Comparison of ENCODE assay signal across 18 cellular contexts in genomic region chr1:46452931-46453325, GRCh38. TPM values are rescaled to one million over a fixed set of nuclear protein-coding genes. Genes with fewer than 3 reads are reported as not detected.
A peak's percentile ranks its signal among the peaks of the same experiment; 100 is the strongest.
DNase-seq lines count a peak whose midpoint lies in the region; ATAC-seq, FAIRE-seq and TF ChIP-seq lines count a peak whose summit lies in the region.
"Had no signal": no experiment of that assay in that cellular context is flagged by ENCODE, and none has a peak within 500 bp of the region (broad histone marks: within the 10 kb centered on the region; RNA-seq: fewer than 3 reads in every experiment).

No MANE protein-coding gene starts in this region.

- no peaks in the 10 kb centered on the region for H3K79me2 ChIP-seq in K562 (ENCODE audit: control insufficient read depth, insufficient read depth, low read length)

- CTCF ChIA-PET in K562 (lab: Yijun Ruan, JAX; ENCODE audit: low intra/inter-chr PET ratio), result no interaction called here

- intact Hi-C loops in K562 (cut with micrococcal nuclease), result no loop called here

- no peaks in the 10 kb centered on the region for H3K9me3 ChIP-seq in K562 (replicated peaks; ENCODE audit: control insufficient read depth, insufficient read depth, low read depth, low read length)
- H3K9me3 ChIP-seq: SJSA1 had no signal

- FAIRE-seq in K562 (lab: Jason Lieb, UNC) (no peak), urothelium cell line (lab: Jason Lieb, UNC) (peak; percentile 74)

- TF ChIP-seq POLR2A in K562 (conservative IDR thresholded peaks at IDR 0.05), result no peak

- H2AFZ ChIP-seq in K562 (ENCODE audit: low read depth, low read length), result no peak overlapping the region

- TF ChIP-seq EP300 in K562 (IDR thresholded peaks at IDR 0.05; ENCODE audit: low read length), result no peak

- ATAC-seq in K562 (peak; percentile 36), HG03565 (IDR thresholded peaks at IDR 0.05; ENCODE audit: unreplicated experiment) (no peak), HG03196 (IDR thresholded peaks at IDR 0.05; ENCODE audit: unreplicated experiment) (no peak)

- POLR2A ChIA-PET in K562 (lab: Yijun Ruan, JAX), result interaction anchor here (0.6 to 1.2 kb wide), 4 partner anchors 18 to 70 kb away, joined by 3 to 4 read pairs (median 3); no protein-coding TSS in a partner anchor

- H3K9ac ChIP-seq in K562 (ENCODE audit: insufficient read depth in 1 of 2, low read depth in 2 of 2, low read length in 2 of 2), result peak overlapping the region in 1 of 2 experiments; percentile 64; a peak in 2 of 4 replicates

- peaks cover 2 to 15% of the 10 kb centered on the region in 2 experiments; a peak in 3 of 5 replicates for H3K27me3 ChIP-seq in K562 (ENCODE audit: control insufficient read depth in 2 of 2, insufficient read depth in 2 of 2, low read length in 2 of 2)

- H3K36me3 ChIP-seq in K562 (ENCODE audit: control insufficient read depth, insufficient read depth, low read length), result no peaks in the 10 kb centered on the region
- H3K36me3 ChIP-seq: SJSA1 had no signal

- in situ Hi-C loops in K562 (cut with MboI), result no loop called here

- no TSS peak for BruUV-seq in K562 (replicated peaks; lab: Mats Ljungman, UMichigan)

- H3K4me3 ChIP-seq in K562, result no peak overlapping the region
- H3K4me3 ChIP-seq: SJSA1 had no signal

- DNase-seq in NCI-H524 (lab: John Stamatoyannopoulos, UW), result peak; percentile 26 to 57
- DNase-seq in NCI-H524 treated with DMSO at 0.1 percent for 48 hours (lab: John Stamatoyannopoulos, UW), result no peak
- peak; percentile 29 for DNase-seq in HT-29 (ENCODE audit: low spot score)
- DNase-seq in K562 (ENCODE audit: extremely low read depth in 1 of 4, low spot score in 3 of 4), result peak in 2 of 4 experiments; percentile 49 to 58
- DNase-seq in urothelium cell line (ENCODE audit: low spot score), result no peak
- DNase-seq: ACHN; Calu3; CD4-positive, CD25-positive, alpha-beta regulatory T cell; EL; Kasumi-1; NCI-H1436; NCI-H2029 treated with DMSO at 0.1 percent for 48 hours; NCI-H446 treated with DMSO at 0.1 percent for 48 hours; SW 1271 had no signal

- no peak for TF ChIP-seq CTCF in K562 (IDR thresholded peaks at IDR 0.05 in 2 of 3, conservative IDR thresholded peaks at IDR 0.05 in 1 of 3; ENCODE audit: insufficient read depth in 2 of 3, low read depth in 1 of 3, low read length in 3 of 3)

- no peaks in the 10 kb centered on the region for H3K9me1 ChIP-seq in K562 (ENCODE audit: control insufficient read depth, insufficient read depth, low read length)

- TF ChIP-seq RAD21 in K562 (CRISPR knock-in tag; conservative IDR thresholded peaks at IDR 0.05 in 1 of 2, IDR thresholded peaks at IDR 0.05 in 1 of 2), result no peak

- H3K4me1 ChIP-seq in K562 (replicated peaks in 1 of 2; ENCODE audit: control insufficient read depth in 2 of 2, insufficient read depth in 2 of 2, low read length in 2 of 2), result peaks cover 17 to 44% of the 10 kb centered on the region in 2 experiments
- H3K4me1 ChIP-seq: SJSA1 had no signal

- H3K27ac ChIP-seq in K562 (ENCODE audit: extremely low read depth, low read depth, low read length), result no peak overlapping the region
- H3K27ac ChIP-seq: RWPE1, SJSA1 had no signal

- no peaks in the 10 kb centered on the region for H4K20me1 ChIP-seq in K562 (replicated peaks; ENCODE audit: control insufficient read depth, insufficient read depth, low read length)

- H3K4me2 ChIP-seq in K562 (ENCODE audit: insufficient read depth, low read length), result no peak overlapping the region

- WGBS in K562 (ENCODE audit: insufficient coverage, low coverage, missing lambda C conversion rate), result 28% methylated on average over 11 of the region's 15 CpGs

TF ChIP-seq in K562, 482 proteins besides CTCF, POLR2A, EP300 and RAD21:
- no peak for TF ChIP-seq ZSCAN32 (CRISPR knock-in tag; IDR thresholded peaks at IDR 0.05)
- no peak for TF ChIP-seq KDM2B (CRISPR knock-in tag; IDR thresholded peaks at IDR 0.05)
- TF ChIP-seq ZBTB12 (CRISPR knock-in tag; IDR thresholded peaks at IDR 0.05), result no peak
- TF ChIP-seq ZNF75A (CRISPR knock-in tag; IDR thresholded peaks at IDR 0.05), result no peak
- TF ChIP-seq CBFA2T3 (IDR thresholded peaks at IDR 0.05), result peak; percentile 16; the same call in 1 of the 2 replicates
- no peak for TF ChIP-seq ZNF282 (CRISPR knock-in tag; IDR thresholded peaks at IDR 0.05)

RNA-seq across cellular contexts. Expression of gene DMBX1, which starts 36.7 kb away (rescaled TPM):
- 3.0 and 3.1 TPM in 2 replicates for total RNA-seq in HT-29 (2014; rRNA removed; shearing (Covaris generic))
- total RNA-seq in K562 (2011; cell fraction: chromatin; rRNA removed; ENCODE audit: low replicate concordance), result 5.4 and 9.4 TPM in 2 replicates
- total RNA-seq in K562 (2011; cell fraction: nucleolus; rRNA removed), result 7.1 and 8.2 TPM in 2 replicates
- 7.4 and 7.9 TPM in 2 replicates for total RNA-seq in K562 (2011; cell fraction: nucleoplasm; rRNA removed)
- total RNA-seq in K562 (2014; rRNA removed), result 0.86 and 1.2 TPM in 2 replicates
- total RNA-seq in K562 (2014; rRNA removed; fragmentation: Illumina TruSeq; extraction: Trizol), result 0.55 and 0.64 TPM in 2 replicates
- 0.79 and 1.0 TPM in 2 replicates for total RNA-seq in K562 (2015; rRNA removed; fragmentation: Illumina TruSeq; extraction: Trizol)
- 2.5 and 3.8 TPM in 2 replicates for total RNA-seq in K562 (2021)
- 4.3 and 10.7 TPM in 2 replicates for polyA plus RNA-seq in K562 (2011; rRNA removed)
- 5.9 and 9.6 TPM in 2 replicates for polyA plus RNA-seq in K562 (2011; cell fraction: cytosol; rRNA removed)
- 16.2 and 16.5 TPM in 2 replicates for polyA plus RNA-seq in K562 (2011; cell fraction: nucleus; rRNA removed)
- polyA plus RNA-seq in K562 (2012), result 2.5 and 4.8 TPM in 2 replicates
- 1.6 and 2.4 TPM in 2 replicates for polyA plus RNA-seq in K562 (2014; fragmentation: Illumina TruSeq; extraction: Trizol)
- polyA plus RNA-seq in K562 (2014; fragmentation: Nextera tagmentation; extraction: Ambion mirVana), result under 1 TPM; 0.25 to 0.37 TPM
- 2.3 and 3.4 TPM in 2 replicates for polyA plus RNA-seq in K562 (2014; rRNA removed)
- 2.5 and 3.5 TPM in 2 replicates for polyA minus RNA-seq in K562 (2011; rRNA and poly(A)+ RNA removed)
- polyA minus RNA-seq in K562 (2011; cell fraction: cytosol; rRNA and poly(A)+ RNA removed), result 1.7 and 6.7 TPM in 2 replicates
- 1.9 and 3.8 TPM in 2 replicates for polyA minus RNA-seq in K562 (2011; cell fraction: nucleus; rRNA and poly(A)+ RNA removed)
- total RNA-seq: CD4-positive, CD25-positive, alpha-beta regulatory T cell; SJSA1 had no signal
- polyA plus RNA-seq: CD4-positive, CD25-positive, alpha-beta regulatory T cell had no signal

RNA-seq across cellular contexts. Expression of gene FAAH, which starts 58.8 kb away (rescaled TPM):
- 53.2 and 62.9 TPM in 2 replicates for total RNA-seq in HT-29 (2014; rRNA removed; shearing (Covaris generic))
- total RNA-seq in K562 (2011; cell fraction: chromatin; rRNA removed; ENCODE audit: low replicate concordance), result 2.2 and 5.8 TPM in 2 replicates
- 5.3 and 5.8 TPM in 2 replicates for total RNA-seq in K562 (2011; cell fraction: nucleolus; rRNA removed)
- 3.4 and 3.7 TPM in 2 replicates for total RNA-seq in K562 (2011; cell fraction: nucleoplasm; rRNA removed)
- total RNA-seq in K562 (2014; rRNA removed) (0.32 and 0.33 TPM in 2 replicates), K562 (2014; rRNA removed; fragmentation: Illumina TruSeq; extraction: Trizol) (0.25 and 0.32 TPM in 2 replicates), K562 (2015; rRNA removed; fragmentation: Illumina TruSeq; extraction: Trizol) (0.23 and 0.36 TPM in 2 replicates), K562 (2021) (0.71 and 0.81 TPM in 2 replicates)
- polyA plus RNA-seq in K562 (2011; rRNA removed) (0.29 and 1.6 TPM in 2 replicates), K562 (2014; fragmentation: Illumina TruSeq; extraction: Trizol) (0.17 and 0.52 TPM in 2 replicates), K562 (2014; fragmentation: Nextera tagmentation; extraction: Ambion mirVana) (under 1 TPM; 0.06 TPM), K562 (2014; rRNA removed) (0.13 and 1.1 TPM in 2 replicates)
- polyA plus RNA-seq in K562 (2011; cell fraction: cytosol; rRNA removed), result 0.46 and 1.1 TPM in 2 replicates
- 5.6 and 13.1 TPM in 2 replicates for polyA plus RNA-seq in K562 (2011; cell fraction: nucleus; rRNA removed)
- 0.79 and 3.1 TPM in 2 replicates for polyA plus RNA-seq in K562 (2012)
- 0.70 and 0.93 TPM in 2 replicates for polyA minus RNA-seq in K562 (2011; rRNA and poly(A)+ RNA removed)
- not detected in 2 replicates for polyA minus RNA-seq in K562 (2011; cell fraction: cytosol; rRNA and poly(A)+ RNA removed)
- polyA minus RNA-seq in K562 (2011; cell fraction: nucleus; rRNA and poly(A)+ RNA removed), result 1.2 and 5.1 TPM in 2 replicates

Comparison
In these comparisons a context has a peak if more than half of its experiments do, and no peak if none do; other contexts are left out.
1. DNase-seq: peak in NCI-H524 (2 of 2) and HT-29 (single experiment); none in NCI-H524 treated with DMSO at 0.1 percent for 48 hours (single experiment) and urothelium cell line (single experiment).